20 cellular contexts compared by ENCODE assay signal in the genomic region with DNA sequence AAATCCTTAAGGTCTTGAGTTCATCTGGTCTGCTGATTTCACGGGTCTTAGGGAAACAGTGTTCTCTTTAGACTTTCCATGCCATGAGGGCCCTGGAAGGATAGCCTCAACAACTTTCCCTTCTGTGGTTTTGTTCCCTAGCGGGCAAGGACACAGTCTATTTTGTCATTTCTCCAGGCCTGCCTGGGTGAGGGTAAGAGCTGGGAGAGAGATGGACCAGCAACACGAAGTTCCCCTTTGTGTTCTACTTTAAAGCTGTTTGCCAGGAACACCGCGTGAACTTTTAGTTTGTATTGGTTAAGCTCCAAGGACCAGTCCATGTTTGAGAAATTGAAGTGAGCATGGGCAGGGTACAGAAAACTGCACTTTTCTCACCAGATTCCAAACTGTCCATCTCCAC. TPM values are rescaled to one million over a fixed set of nuclear protein-coding genes. Genes with fewer than 3 reads are reported as not detected.
DNase-seq lines count a peak whose midpoint lies in the region; ATAC-seq and TF ChIP-seq lines count a peak whose summit lies in the region.
"Had no signal": no experiment of that assay in that cellular context is flagged by ENCODE, and none has a peak within 500 bp of the region (broad histone marks: within the 10 kb centered on the region; RNA-seq: fewer than 3 reads in every experiment).

No MANE protein-coding gene starts in this region.

- H3K36me3 ChIP-seq in neutrophil: peaks cover 90% of the 10 kb centered on the region
- H3K36me3 ChIP-seq: BLaER1 had no signal

- peaks cover 5% of the 10 kb centered on the region for H3K27me3 Mint-ChIP-seq in activated CD4-positive, alpha-beta memory T cell treated with anti-CD3 and anti-CD28 coated beads for 36 hours

- DNase-seq in Right ventricle myocardium inferior (ENCODE audit: missing footprints) (no peak), cardiac septum (ENCODE audit: low spot score) (no peak), fibroblast of the aortic adventitia (ENCODE audit: low read depth) (peak; percentile 61), NCI-H524 treated with DMSO at 0.1 percent for 48 hours (lab: John Stamatoyannopoulos, UW) (no peak), DMS79 (lab: John Stamatoyannopoulos, UW) (no peak), NCI-H146 (lab: John Stamatoyannopoulos, UW) (no peak)
- no peak for DNase-seq in activated CD4-positive, alpha-beta memory T cell treated with anti-CD3 and anti-CD28 coated beads for 36 hours
- DNase-seq: activated CD4-positive, alpha-beta T cell treated with anti-CD3 and anti-CD28 coated beads, Interleukin-2, amount 10 ng/mL, durations not matched to agents 7 days and 5 days; activated CD8-positive, alpha-beta memory T cell treated with anti-CD3 and anti-CD28 coated beads, Interleukin-2, amount 50 U/mL, for 48 hours; activated naive CD4-positive, alpha-beta T cell; anterior cingulate cortex; dermis blood vessel endothelial cell; lower lobe of right lung; NCI-H1092 treated with DMSO at 0.1 percent for 48 hours; NCI-H526 treated with DMSO at 0.1 percent for 48 hours; stimulated activated CD4-positive, alpha-beta T cell treated with anti-CD3 and anti-CD28 coated beads, Interleukin-2, amount 100 ng/mL, for 48 hours had no signal

- peak overlapping the region; percentile 24 for H3K27ac ChIP-seq in neutrophil
- H3K27ac ChIP-seq: 22Rv1, BLaER1, KMS-11, lower lobe of right lung had no signal

- ATAC-seq in Right ventricle myocardium inferior: peak; percentile 24

- intact Hi-C loops in Right ventricle myocardium inferior (cut with DNase I) (no loop called here), cardiac septum (cut with DNase I) (loop anchor here (10.0 kb wide), 1 partner anchor 189 kb away; a partner anchor contains a TSS)
- intact Hi-C loops in activated CD4-positive, alpha-beta memory T cell treated with anti-CD3 and anti-CD28 coated beads for 36 hours (cut with micrococcal nuclease): no loop called here

- peaks cover 29 to 33% of the 10 kb centered on the region in 2 experiments for H3K4me1 ChIP-seq in neutrophil (ENCODE audit: control insufficient read depth in 1 of 2, insufficient read depth in 1 of 2, low read depth in 1 of 2, low read length in 1 of 2)
- H3K4me1 ChIP-seq: BLaER1 had no signal

- H3K27me3 ChIP-seq in neutrophil: no peaks in the 10 kb centered on the region
- H3K27me3 ChIP-seq: BLaER1 had no signal

- CTCF ChIA-PET in activated CD4-positive, alpha-beta memory T cell treated with anti-CD3 and anti-CD28 coated beads for 36 hours (lab: Charles Lee): no interaction called here

- H3K36me3 Mint-ChIP-seq in activated CD4-positive, alpha-beta memory T cell treated with anti-CD3 and anti-CD28 coated beads for 36 hours: no peaks in the 10 kb centered on the region

- TF ChIP-seq CTCF in fibroblast of the aortic adventitia (IDR thresholded peaks at IDR 0.05; ENCODE audit: insufficient read depth, low read length) (no peak), neutrophil (IDR thresholded peaks at IDR 0.05) (no peak)

- no peak overlapping the region for H3K4me3 Mint-ChIP-seq in activated CD4-positive, alpha-beta memory T cell treated with anti-CD3 and anti-CD28 coated beads for 36 hours
- H3K4me3 Mint-ChIP-seq: activated CD4-positive, alpha-beta T cell treated with anti-CD3 and anti-CD28 coated beads, Interleukin-2, amount 10 ng/mL, durations not matched to agents 7 days and 5 days had no signal

- POLR2A ChIA-PET in activated CD4-positive, alpha-beta memory T cell treated with anti-CD3 and anti-CD28 coated beads for 36 hours (lab: Charles Lee): no interaction called here

- H3K27ac Mint-ChIP-seq in activated CD4-positive, alpha-beta memory T cell treated with anti-CD3 and anti-CD28 coated beads for 36 hours: no peak overlapping the region
- H3K27ac Mint-ChIP-seq: activated CD4-positive, alpha-beta T cell treated with anti-CD3 and anti-CD28 coated beads, Interleukin-2, amount 10 ng/mL, durations not matched to agents 7 days and 5 days had no signal

- no peaks in the 10 kb centered on the region for H3K9me3 ChIP-seq in neutrophil
- H3K9me3 ChIP-seq: BLaER1, lower lobe of right lung had no signal

- H3K4me3 ChIP-seq in fibroblast of the aortic adventitia (ENCODE audit: low read depth, low read length) (no peak overlapping the region), neutrophil (ENCODE audit: low read depth in 1 of 2, low read length in 1 of 2) (no peak overlapping the region)
- H3K4me3 ChIP-seq: BLaER1, lower lobe of right lung had no signal

- no peaks in the 10 kb centered on the region for H3K4me1 Mint-ChIP-seq in activated CD4-positive, alpha-beta memory T cell treated with anti-CD3 and anti-CD28 coated beads for 36 hours (ENCODE audit: low read depth)

- no peaks in the 10 kb centered on the region for H3K9me3 Mint-ChIP-seq in activated CD4-positive, alpha-beta memory T cell treated with anti-CD3 and anti-CD28 coated beads for 36 hours
- H3K9me3 Mint-ChIP-seq: activated CD4-positive, alpha-beta T cell treated with anti-CD3 and anti-CD28 coated beads, Interleukin-2, amount 10 ng/mL, durations not matched to agents 7 days and 5 days had no signal

RNA-seq across cellular contexts. Expression of a gene that starts 20.9 kb away (rescaled TPM):
- total RNA-seq in Right ventricle myocardium inferior (27.1 TPM), cardiac septum (87.0 TPM), fibroblast of the aortic adventitia (ENCODE audit: low replicate concordance) (2.3 and 3.5 TPM in 2 replicates)
- not detected for total RNA-seq in activated CD4-positive, alpha-beta memory T cell treated with anti-CD3 and anti-CD28 coated beads for 36 hours
